16 cellular contexts compared by ENCODE assay signal in the genomic region with DNA sequence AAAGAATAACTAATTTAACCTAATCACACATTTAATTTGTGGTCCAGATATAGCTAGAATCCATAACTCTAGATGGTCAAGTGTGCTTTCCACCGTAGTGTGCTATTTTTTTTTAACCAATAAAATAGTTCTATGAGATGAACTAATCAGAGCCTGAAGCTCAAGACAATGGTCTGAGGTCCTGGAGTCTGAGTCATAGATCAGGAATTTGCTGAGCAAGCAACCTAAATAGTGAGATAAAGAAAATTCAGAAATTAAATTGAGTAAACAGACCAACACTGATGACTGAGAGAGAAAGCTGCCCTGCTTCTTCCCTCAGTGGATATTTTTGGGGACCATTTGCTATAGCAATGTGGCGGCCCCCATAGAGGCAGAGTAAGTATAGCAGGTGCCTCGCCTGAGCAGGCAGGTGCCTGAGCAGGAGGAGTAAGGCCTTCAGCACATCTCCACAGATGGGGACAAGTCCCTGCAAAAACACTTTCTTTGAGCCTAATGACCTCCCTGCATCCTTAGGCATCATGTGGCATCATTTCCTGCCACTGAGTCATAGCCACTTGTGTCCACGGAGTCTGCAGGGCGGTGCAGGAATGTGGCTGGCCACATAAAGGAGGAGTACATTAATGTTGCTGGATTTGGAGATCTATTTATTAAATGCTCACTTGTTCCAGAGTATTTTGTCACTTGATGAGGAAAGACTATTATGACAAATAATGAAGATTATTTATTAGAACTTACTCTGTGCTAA. TPM values are rescaled to one million over a fixed set of nuclear protein-coding genes. Genes with fewer than 3 reads are reported as not detected.
DNase-seq lines count a peak whose midpoint lies in the region; ATAC-seq, FAIRE-seq and TF ChIP-seq lines count a peak whose summit lies in the region.
"Had no signal": no experiment of that assay in that cellular context is flagged by ENCODE, and none has a peak within 500 bp of the region (broad histone marks: within the 10 kb centered on the region; RNA-seq: fewer than 3 reads in every experiment).

No MANE protein-coding gene starts in this region.

- H3K9ac ChIP-seq in HUES6 (ENCODE audit: low read length), result no peak overlapping the region
- H3K9ac ChIP-seq in K562 (ENCODE audit: insufficient read depth in 1 of 2, low read depth in 2 of 2, low read length in 2 of 2), result no peak overlapping the region
- H3K9ac ChIP-seq: KMS-11 had no signal

- H3K27ac ChIP-seq in HUES6 (ENCODE audit: low read depth, low read length) (0 out of 2 replicates have a peak overlapping the region, but pooled peaks have one; percentile 1), K562 (ENCODE audit: extremely low read depth, low read depth, low read length) (no peak overlapping the region)
- H3K27ac ChIP-seq: KMS-11 had no signal

- in situ Hi-C loops in ACHN (cut with HindIII; ENCODE audit: low pct_ligation_motif_present, low pct_unique_long_range_greater_than_20kb, low sequenced_read_pairs) (no loop called here), K562 (cut with MboI) (no loop called here)

- no peak overlapping the region for H2AFZ ChIP-seq in K562 (ENCODE audit: low read depth, low read length)

- H4K20me1 ChIP-seq in K562 (replicated peaks; ENCODE audit: control insufficient read depth, insufficient read depth, low read length), result no peaks in the 10 kb centered on the region

- H3K4me3 Mint-ChIP-seq in activated CD4-positive, alpha-beta memory T cell treated with anti-CD3 and anti-CD28 coated beads for 36 hours, result no peak overlapping the region
- H3K4me3 Mint-ChIP-seq: activated T-helper 1 cell treated with anti-CD3 and anti-CD28 coated beads, Interleukin-12 subunit alpha, Interleukin-12 subunit beta, Interleukin-2, Interleukin-4 antibody, amounts not matched to agents 30 ng/mL and 10 ng/mL and 1 ng/mL, durations not matched to agents 14 hours and 24 hours and 36 hours had no signal

- peaks cover 4% of the 10 kb centered on the region for H3K4me1 Mint-ChIP-seq in activated CD4-positive, alpha-beta memory T cell treated with anti-CD3 and anti-CD28 coated beads for 36 hours (ENCODE audit: low read depth)

- no peaks in the 10 kb centered on the region for H3K27me3 Mint-ChIP-seq in activated CD4-positive, alpha-beta memory T cell treated with anti-CD3 and anti-CD28 coated beads for 36 hours

- TF ChIP-seq CTCF in K562 (IDR thresholded peaks at IDR 0.05 in 2 of 3, conservative IDR thresholded peaks at IDR 0.05 in 1 of 3; ENCODE audit: insufficient read depth in 2 of 3, low read depth in 1 of 3, low read length in 3 of 3), result no peak

- FAIRE-seq in K562 (lab: Jason Lieb, UNC), result no peak

- BruUV-seq in K562 (replicated peaks; lab: Mats Ljungman, UMichigan), result no TSS peak

- ATAC-seq in K562, result no peak
- ATAC-seq in HG02973 (IDR thresholded peaks at IDR 0.05; ENCODE audit: unreplicated experiment), result no peak

- no peak overlapping the region for H3K4me3 ChIP-seq in HUES6 (ENCODE audit: low read depth, low read length)
- no peak overlapping the region for H3K4me3 ChIP-seq in K562

- H3K4me2 ChIP-seq in K562 (ENCODE audit: insufficient read depth, low read length), result no peak overlapping the region
- H3K4me2 ChIP-seq: KMS-11 had no signal

- H3K27me3 ChIP-seq in HUES6 (ENCODE audit: control insufficient read depth, insufficient read depth, low read length), result no peaks in the 10 kb centered on the region
- H3K27me3 ChIP-seq in K562 (ENCODE audit: control insufficient read depth in 2 of 2, insufficient read depth in 2 of 2, low read length in 2 of 2), result no peaks in the 10 kb centered on the region

- 5% methylated on average over 5 of the region's 5 CpGs for WGBS in K562 (ENCODE audit: insufficient coverage, low coverage, missing lambda C conversion rate)

- no peak for TF ChIP-seq RAD21 in K562 (CRISPR knock-in tag; conservative IDR thresholded peaks at IDR 0.05 in 1 of 2, IDR thresholded peaks at IDR 0.05 in 1 of 2)

- H3K4me1 ChIP-seq in HUES6 (ENCODE audit: control insufficient read depth, insufficient read depth, low read length) (peaks cover 2% of the 10 kb centered on the region; the same call in 1 of the 2 replicates), K562 (replicated peaks in 1 of 2; ENCODE audit: control insufficient read depth in 2 of 2, insufficient read depth in 2 of 2, low read length in 2 of 2) (no peaks in the 10 kb centered on the region)

- no peak overlapping the region for H3K27ac Mint-ChIP-seq in activated CD4-positive, alpha-beta memory T cell treated with anti-CD3 and anti-CD28 coated beads for 36 hours
- H3K27ac Mint-ChIP-seq: activated T-helper 1 cell treated with anti-CD3 and anti-CD28 coated beads, Interleukin-12 subunit alpha, Interleukin-12 subunit beta, Interleukin-2, Interleukin-4 antibody, amounts not matched to agents 30 ng/mL and 10 ng/mL and 1 ng/mL, durations not matched to agents 14 hours and 24 hours and 36 hours had no signal

- POLR2A ChIA-PET in K562 (lab: Yijun Ruan, JAX), result no interaction called here
- POLR2A ChIA-PET in activated CD4-positive, alpha-beta memory T cell treated with anti-CD3 and anti-CD28 coated beads for 36 hours (lab: Charles Lee), result no interaction called here

- H3K36me3 Mint-ChIP-seq in activated CD4-positive, alpha-beta memory T cell treated with anti-CD3 and anti-CD28 coated beads for 36 hours, result no peaks in the 10 kb centered on the region

- H3K9me3 ChIP-seq in HUES6 (ENCODE audit: control insufficient read depth, insufficient read depth, low read depth, low read length) (no peaks in the 10 kb centered on the region), K562 (replicated peaks; ENCODE audit: control insufficient read depth, insufficient read depth, low read depth, low read length) (no peaks in the 10 kb centered on the region)

- TF ChIP-seq EP300 in K562 (IDR thresholded peaks at IDR 0.05; ENCODE audit: low read length), result no peak

- CTCF ChIA-PET in K562 (lab: Yijun Ruan, JAX; ENCODE audit: low intra/inter-chr PET ratio), result no interaction called here
- CTCF ChIA-PET in activated CD4-positive, alpha-beta memory T cell treated with anti-CD3 and anti-CD28 coated beads for 36 hours (lab: Charles Lee), result interaction anchor here (0.6 to 3.8 kb wide), 3 partner anchors 10 to 400 kb away, joined by 3 to 23 read pairs (median 4); no protein-coding TSS in a partner anchor

- no peaks in the 10 kb centered on the region for H3K9me1 ChIP-seq in K562 (ENCODE audit: control insufficient read depth, insufficient read depth, low read length)

- no peaks in the 10 kb centered on the region for H3K79me2 ChIP-seq in K562 (ENCODE audit: control insufficient read depth, insufficient read depth, low read length)

- TF ChIP-seq POLR2A in K562 (conservative IDR thresholded peaks at IDR 0.05), result no peak

- intact Hi-C loops in K562 (cut with micrococcal nuclease), result no loop called here
- intact Hi-C loops in activated CD4-positive, alpha-beta memory T cell treated with anti-CD3 and anti-CD28 coated beads for 36 hours (cut with micrococcal nuclease), result no loop called here

- H3K36me3 ChIP-seq in HUES6 (ENCODE audit: control insufficient read depth, insufficient read depth, low read length) (no peaks in the 10 kb centered on the region), K562 (ENCODE audit: control insufficient read depth, insufficient read depth, low read length) (no peaks in the 10 kb centered on the region)

- no peaks in the 10 kb centered on the region for H3K9me3 Mint-ChIP-seq in activated CD4-positive, alpha-beta memory T cell treated with anti-CD3 and anti-CD28 coated beads for 36 hours
- H3K9me3 Mint-ChIP-seq: activated T-helper 1 cell treated with anti-CD3 and anti-CD28 coated beads, Interleukin-12 subunit alpha, Interleukin-12 subunit beta, Interleukin-2, Interleukin-4 antibody, amounts not matched to agents 30 ng/mL and 10 ng/mL and 1 ng/mL, durations not matched to agents 14 hours and 24 hours and 36 hours had no signal

- DNase-seq in ACHN, result peak; percentile 39
- no peak for DNase-seq in K562 (ENCODE audit: extremely low read depth in 1 of 4, low spot score in 3 of 4)
- peak; percentile 20 for DNase-seq in iPS-NIHi7 (ENCODE audit: extremely low spot score)
- no peak for DNase-seq in activated CD4-positive, alpha-beta memory T cell treated with anti-CD3 and anti-CD28 coated beads for 36 hours
- no peak for DNase-seq in D341Med (ENCODE audit: low spot score)
- no peak for DNase-seq in activated CD4-positive, alpha-beta T cell treated with anti-CD3 and anti-CD28 coated beads, Interleukin-2, amount 50 U/mL, for 1 hour
- DNase-seq: activated CD4-positive, alpha-beta T cell treated with anti-CD3 and anti-CD28 coated beads for 48 hours; aorta; DMS153; NCI-H2081 treated with DMSO at 0.1 percent for 48 hours had no signal

RNA-seq across cellular contexts. Expression of a gene that starts 13.9 kb away (rescaled TPM):
- total RNA-seq in K562 (2011; cell fraction: chromatin; rRNA removed; ENCODE audit: low replicate concordance), result not detected in 2 replicates
- total RNA-seq in K562 (2011; cell fraction: nucleolus; rRNA removed), result not detected in 2 replicates
- not detected in 2 replicates for total RNA-seq in K562 (2011; cell fraction: nucleoplasm; rRNA removed)
- not detected in 2 replicates for total RNA-seq in K562 (2014; rRNA removed)
- total RNA-seq in K562 (2014; rRNA removed; fragmentation: Illumina TruSeq; extraction: Trizol), result not detected in 2 replicates
- total RNA-seq in K562 (2015; rRNA removed; fragmentation: Illumina TruSeq; extraction: Trizol), result not detected in 2 replicates
- not detected in 2 replicates for total RNA-seq in K562 (2021)
- not detected in 2 replicates for polyA plus RNA-seq in K562 (2011; rRNA removed)
- polyA plus RNA-seq in K562 (2011; cell fraction: cytosol; rRNA removed), result not detected in 2 replicates
- not detected in 2 replicates for polyA plus RNA-seq in K562 (2011; cell fraction: nucleus; rRNA removed)
- not detected in 2 replicates for polyA plus RNA-seq in K562 (2012)
- polyA plus RNA-seq in K562 (2014; fragmentation: Illumina TruSeq; extraction: Trizol), result not detected in 2 replicates
- polyA plus RNA-seq in K562 (2014; fragmentation: Nextera tagmentation; extraction: Ambion mirVana), result not detected
- polyA plus RNA-seq in K562 (2014; rRNA removed), result not detected in 2 replicates
- polyA minus RNA-seq in K562 (2011; rRNA and poly(A)+ RNA removed), result not detected in 2 replicates
- polyA minus RNA-seq in K562 (2011; cell fraction: cytosol; rRNA and poly(A)+ RNA removed), result not detected in 2 replicates
- polyA minus RNA-seq in K562 (2011; cell fraction: nucleus; rRNA and poly(A)+ RNA removed), result not detected in 2 replicates
- not detected for total RNA-seq in activated CD4-positive, alpha-beta memory T cell treated with anti-CD3 and anti-CD28 coated beads for 36 hours
- total RNA-seq: activated T-helper 1 cell treated with anti-CD3 and anti-CD28 coated beads, Interleukin-12 subunit alpha, Interleukin-12 subunit beta, Interleukin-2, Interleukin-4 antibody, amounts not matched to agents 30 ng/mL and 10 ng/mL and 1 ng/mL, durations not matched to agents 14 hours and 24 hours and 36 hours; urinary bladder had no signal

RNA-seq across cellular contexts. Expression of a gene that starts 41.3 kb away (rescaled TPM):
- not detected in 2 replicates for total RNA-seq in K562 (2011; cell fraction: chromatin; rRNA removed; ENCODE audit: low replicate concordance)
- total RNA-seq in K562 (2011; cell fraction: nucleolus; rRNA removed), result not detected in 2 replicates
- total RNA-seq in K562 (2011; cell fraction: nucleoplasm; rRNA removed), result not detected in 2 replicates
- total RNA-seq in K562 (2014; rRNA removed) (not detected in 2 replicates), K562 (2014; rRNA removed; fragmentation: Illumina TruSeq; extraction: Trizol) (not detected in 2 replicates), K562 (2015; rRNA removed; fragmentation: Illumina TruSeq; extraction: Trizol) (not detected in 2 replicates), K562 (2021) (not detected in 2 replicates)
- polyA plus RNA-seq in K562 (2011; rRNA removed) (not detected in 2 replicates), K562 (2014; fragmentation: Illumina TruSeq; extraction: Trizol) (not detected in 2 replicates), K562 (2014; fragmentation: Nextera tagmentation; extraction: Ambion mirVana) (not detected), K562 (2014; rRNA removed) (not detected in 2 replicates)
- not detected in 2 replicates for polyA plus RNA-seq in K562 (2011; cell fraction: cytosol; rRNA removed)
- not detected in 2 replicates for polyA plus RNA-seq in K562 (2011; cell fraction: nucleus; rRNA removed)
- polyA plus RNA-seq in K562 (2012), result not detected in 2 replicates
- not detected in 2 replicates for polyA minus RNA-seq in K562 (2011; rRNA and poly(A)+ RNA removed)
- polyA minus RNA-seq in K562 (2011; cell fraction: cytosol; rRNA and poly(A)+ RNA removed), result not detected in 2 replicates
- polyA minus RNA-seq in K562 (2011; cell fraction: nucleus; rRNA and poly(A)+ RNA removed), result not detected in 2 replicates
- total RNA-seq in activated CD4-positive, alpha-beta memory T cell treated with anti-CD3 and anti-CD28 coated beads for 36 hours, result not detected
- total RNA-seq: activated T-helper 1 cell treated with anti-CD3 and anti-CD28 coated beads, Interleukin-12 subunit alpha, Interleukin-12 subunit beta, Interleukin-2, Interleukin-4 antibody, amounts not matched to agents 30 ng/mL and 10 ng/mL and 1 ng/mL, durations not matched to agents 14 hours and 24 hours and 36 hours had no signal

RNA-seq across cellular contexts. Expression of a gene that starts 58.0 kb away (rescaled TPM):
- total RNA-seq in K562 (2011; cell fraction: chromatin; rRNA removed; ENCODE audit: low replicate concordance), result not detected in 2 replicates
- not detected in 2 replicates for total RNA-seq in K562 (2011; cell fraction: nucleolus; rRNA removed)
- total RNA-seq in K562 (2011; cell fraction: nucleoplasm; rRNA removed), result not detected in 2 replicates
- not detected in 2 replicates for total RNA-seq in K562 (2014; rRNA removed)
- total RNA-seq in K562 (2014; rRNA removed; fragmentation: Illumina TruSeq; extraction: Trizol), result not detected in 2 replicates
- total RNA-seq in K562 (2015; rRNA removed; fragmentation: Illumina TruSeq; extraction: Trizol), result not detected in 2 replicates
- total RNA-seq in K562 (2021), result 0.11 TPM in 1 of 2 replicates, not detected in the other
- polyA plus RNA-seq in K562 (2011; rRNA removed), result not detected in 2 replicates
- not detected in 2 replicates for polyA plus RNA-seq in K562 (2011; cell fraction: cytosol; rRNA removed)
- not detected in 2 replicates for polyA plus RNA-seq in K562 (2011; cell fraction: nucleus; rRNA removed)
- polyA plus RNA-seq in K562 (2012), result not detected in 2 replicates
- polyA plus RNA-seq in K562 (2014; fragmentation: Illumina TruSeq; extraction: Trizol), result not detected in 2 replicates
- polyA plus RNA-seq in K562 (2014; fragmentation: Nextera tagmentation; extraction: Ambion mirVana), result not detected
- polyA plus RNA-seq in K562 (2014; rRNA removed), result not detected in 2 replicates
- polyA minus RNA-seq in K562 (2011; rRNA and poly(A)+ RNA removed), result not detected in 2 replicates
- not detected in 2 replicates for polyA minus RNA-seq in K562 (2011; cell fraction: cytosol; rRNA and poly(A)+ RNA removed)
- polyA minus RNA-seq in K562 (2011; cell fraction: nucleus; rRNA and poly(A)+ RNA removed), result not detected in 2 replicates
- not detected for total RNA-seq in activated CD4-positive, alpha-beta memory T cell treated with anti-CD3 and anti-CD28 coated beads for 36 hours
- total RNA-seq: activated T-helper 1 cell treated with anti-CD3 and anti-CD28 coated beads, Interleukin-12 subunit alpha, Interleukin-12 subunit beta, Interleukin-2, Interleukin-4 antibody, amounts not matched to agents 30 ng/mL and 10 ng/mL and 1 ng/mL, durations not matched to agents 14 hours and 24 hours and 36 hours; mesenteric fat pad had no signal

Comparison
In these comparisons a context has a peak if more than half of its experiments do, and no peak if none do; other contexts are left out.
1. DNase-seq: peak in ACHN (single experiment) and iPS-NIHi7 (single experiment); none in K562 (0 of 4), activated CD4-positive, alpha-beta memory T cell treated with anti-CD3 and anti-CD28 coated beads for 36 hours (single experiment), D341Med (single experiment) and activated CD4-positive, alpha-beta T cell treated with anti-CD3 and anti-CD28 coated beads, Interleukin-2, amount 50 U/mL, for 1 hour (single experiment).